In genomic region chr14:91899213-91899612, GRCh38 we compare ENCODE assay signal across 11 cellular contexts. TPM values are rescaled to one million over a fixed set of nuclear protein-coding genes. Genes with fewer than 3 reads are reported as not detected.
DNase-seq lines count a peak whose midpoint lies in the region; ATAC-seq and TF ChIP-seq lines count a peak whose summit lies in the region.
"Had no signal": no experiment of that assay in that cellular context is flagged by ENCODE, and none has a peak within 500 bp of the region (broad histone marks: within the 10 kb centered on the region; RNA-seq: fewer than 3 reads in every experiment).

No MANE protein-coding gene starts in this region.

- H3K9me3 ChIP-seq in RWPE2 (ENCODE audit: severe bottlenecking) (no peaks in the 10 kb centered on the region), tibial nerve (no peaks in the 10 kb centered on the region)

- no peak overlapping the region for H3K4me3 ChIP-seq in RWPE2 (ENCODE audit: severe bottlenecking)
- no peak overlapping the region for H3K4me3 ChIP-seq in tibial nerve
- H3K4me3 ChIP-seq: hepatocyte had no signal

- H3K27me3 ChIP-seq in RWPE2 (ENCODE audit: insufficient read depth, poor library complexity, severe bottlenecking) (no peaks in the 10 kb centered on the region), tibial nerve (no peaks in the 10 kb centered on the region)
- H3K27me3 ChIP-seq: hepatocyte had no signal

- TF ChIP-seq EP300 in tibial nerve (IDR thresholded peaks at IDR 0.05), result no peak

- no peak overlapping the region for H3K27ac Mint-ChIP-seq in activated naive CD8-positive, alpha-beta T cell treated with anti-CD3 and anti-CD28 coated beads for 36 hours
- H3K27ac Mint-ChIP-seq in activated naive CD8-positive, alpha-beta T cell treated with anti-CD3 and anti-CD28 coated beads, Interleukin-2, amount 50 U/mL, for 24 hours, result no peak overlapping the region

- no peaks in the 10 kb centered on the region for H3K27me3 Mint-ChIP-seq in activated naive CD8-positive, alpha-beta T cell treated with anti-CD3 and anti-CD28 coated beads for 36 hours
- H3K27me3 Mint-ChIP-seq in activated naive CD8-positive, alpha-beta T cell treated with anti-CD3 and anti-CD28 coated beads, Interleukin-2, amount 50 U/mL, for 24 hours, result no peaks in the 10 kb centered on the region

- H3K27ac ChIP-seq in RWPE2 (ENCODE audit: poor library complexity, severe bottlenecking) (no peak overlapping the region), tibial nerve (peak overlapping the region in 3 of 4 donors; percentile 31 to 87 (median 81))
- H3K27ac ChIP-seq: hepatocyte had no signal

- peak; percentile 18 for DNase-seq in activated naive CD8-positive, alpha-beta T cell treated with anti-CD3 and anti-CD28 coated beads for 36 hours
- DNase-seq in activated naive CD8-positive, alpha-beta T cell treated with anti-CD3 and anti-CD28 coated beads, Interleukin-2, amount 50 U/mL, for 24 hours, result no peak
- DNase-seq in RWPE2 (ENCODE audit: low spot score) (no peak), kidney tubule cell (ENCODE audit: low spot score) (peak; percentile 68), tibial nerve (ENCODE audit: low spot score in 2 of 2) (no peak)
- DNase-seq in activated T-cell treated with anti-CD3 and anti-CD28 coated beads, Interleukin-2, amount 50 U/mL, for 48 hours, result no peak
- DNase-seq: effector CD8-positive, alpha-beta T cell; MM.1S had no signal

- WGBS in tibial nerve, 2 donors, result 86 to 100% methylated on average over 3 to 4 of the region's 4 CpGs

- no peaks in the 10 kb centered on the region for H3K36me3 Mint-ChIP-seq in activated naive CD8-positive, alpha-beta T cell treated with anti-CD3 and anti-CD28 coated beads for 36 hours
- no peaks in the 10 kb centered on the region for H3K36me3 Mint-ChIP-seq in activated naive CD8-positive, alpha-beta T cell treated with anti-CD3 and anti-CD28 coated beads, Interleukin-2, amount 50 U/mL, for 24 hours (ENCODE audit: low read depth)

- H3K4me3 Mint-ChIP-seq in activated naive CD8-positive, alpha-beta T cell treated with anti-CD3 and anti-CD28 coated beads for 36 hours, result no peak overlapping the region
- H3K4me3 Mint-ChIP-seq in activated naive CD8-positive, alpha-beta T cell treated with anti-CD3 and anti-CD28 coated beads, Interleukin-2, amount 50 U/mL, for 24 hours, result no peak overlapping the region

- TF ChIP-seq CTCF in RWPE2 (IDR thresholded peaks at IDR 0.05; ENCODE audit: poor library complexity, severe bottlenecking), result peak; percentile 53
- TF ChIP-seq CTCF in tibial nerve (IDR thresholded peaks at IDR 0.05), result no peak

- ATAC-seq in activated naive CD8-positive, alpha-beta T cell treated with anti-CD3 and anti-CD28 coated beads, Interleukin-2, amount 50 U/mL, for 24 hours, result no peak
- ATAC-seq in RWPE2 (ENCODE audit: low read depth), result peak; percentile 82
- no peak for ATAC-seq in HG03135 (IDR thresholded peaks at IDR 0.05; ENCODE audit: unreplicated experiment)
- no peak for ATAC-seq in HG03139 (IDR thresholded peaks at IDR 0.05; ENCODE audit: unreplicated experiment)

- H3K4me1 Mint-ChIP-seq in activated naive CD8-positive, alpha-beta T cell treated with anti-CD3 and anti-CD28 coated beads for 36 hours, result peaks cover 7% of the 10 kb centered on the region
- H3K4me1 Mint-ChIP-seq in activated naive CD8-positive, alpha-beta T cell treated with anti-CD3 and anti-CD28 coated beads, Interleukin-2, amount 50 U/mL, for 24 hours, result peaks cover 2% of the 10 kb centered on the region

- no peaks in the 10 kb centered on the region for H3K36me3 ChIP-seq in RWPE2 (ENCODE audit: low read depth)
- H3K36me3 ChIP-seq in tibial nerve, result no peaks in the 10 kb centered on the region

- H3K9me3 Mint-ChIP-seq in activated naive CD8-positive, alpha-beta T cell treated with anti-CD3 and anti-CD28 coated beads for 36 hours, result no peaks in the 10 kb centered on the region
- H3K9me3 Mint-ChIP-seq in activated naive CD8-positive, alpha-beta T cell treated with anti-CD3 and anti-CD28 coated beads, Interleukin-2, amount 50 U/mL, for 24 hours, result no peaks in the 10 kb centered on the region

- H3K4me1 ChIP-seq in RWPE2 (ENCODE audit: insufficient read depth, poor library complexity, severe bottlenecking), result no peaks in the 10 kb centered on the region
- peaks cover 0 to 76% (median 28%) of the 10 kb centered on the region in 4 donors for H3K4me1 ChIP-seq in tibial nerve

- no peak for TF ChIP-seq POLR2A in tibial nerve (IDR thresholded peaks at IDR 0.05)

RNA-seq across cellular contexts. Expression of gene TC2N, which starts 31.9 kb away (rescaled TPM):
- total RNA-seq in activated naive CD8-positive, alpha-beta T cell treated with anti-CD3 and anti-CD28 coated beads for 36 hours, result 10 to 100 TPM; 16.7 to 17.4 TPM
- 10 to 100 TPM; 23.4 to 35.2 (median 25.7) TPM for total RNA-seq in tibial nerve

RNA-seq across cellular contexts. Expression of gene FBLN5, which starts 48.3 kb away (rescaled TPM):
- 1 to 10 TPM; 1.3 to 1.6 TPM for total RNA-seq in activated naive CD8-positive, alpha-beta T cell treated with anti-CD3 and anti-CD28 coated beads for 36 hours
- 100 to 1,000 TPM; 109 to 215 (median 186) TPM for total RNA-seq in tibial nerve

Comparison
In these comparisons a context has a peak if more than half of its experiments do, and no peak if none do; other contexts are left out.
1. DNase-seq: peak in activated naive CD8-positive, alpha-beta T cell treated with anti-CD3 and anti-CD28 coated beads for 36 hours (single experiment) and kidney tubule cell (single experiment); none in activated naive CD8-positive, alpha-beta T cell treated with anti-CD3 and anti-CD28 coated beads, Interleukin-2, amount 50 U/mL, for 24 hours (single experiment), RWPE2 (single experiment), tibial nerve (0 of 2) and activated T-cell treated with anti-CD3 and anti-CD28 coated beads, Interleukin-2, amount 50 U/mL, for 48 hours (0 of 2).
2. RNA of gene FBLN5, which starts 48.3 kb away (total RNA-seq): 109 to 215 TPM in tibial nerve; 1.3 to 1.6 TPM in activated naive CD8-positive, alpha-beta T cell treated with anti-CD3 and anti-CD28 coated beads for 36 hours; every median in the first group is over 10 times any median in the second.